Comparison of ENCODE assay signal across 29 cellular contexts in genomic region chr12:52590021-52590420, GRCh38. TPM values are rescaled to one million over a fixed set of nuclear protein-coding genes. Genes with fewer than 3 reads are reported as not detected.
"Had no signal": no experiment of that assay in that cellular context is flagged by ENCODE, and none has a peak within 500 bp of the region (broad histone marks: within the 10 kb centered on the region; RNA-seq: fewer than 3 reads in every experiment).

No MANE protein-coding gene starts in this region.

- H3K4me1 ChIP-seq: colonic mucosa, gastrocnemius medialis, prostate gland, right atrium auricular region, spleen, suprapubic skin had no signal

- H3K4me1 Mint-ChIP-seq: endodermal cell; memory B cell; mesothelial cell of epicardium; nephron progenitor cell; stimulated activated naive B cell treated with anti-CD40 and anti-IgM and Interleukin-4, amounts not matched to agents 10 μg/mL and 1 μg/mL and 100 μg/mL, for 72 hours had no signal

- H3K27me3 ChIP-seq: colonic mucosa, gastrocnemius medialis, right atrium auricular region had no signal

- H3K36me3 Mint-ChIP-seq: memory B cell; mesothelial cell of epicardium; naive B cell; stimulated activated naive B cell treated with anti-CD40 and anti-IgM and Interleukin-4, amounts not matched to agents 10 μg/mL and 1 μg/mL and 100 μg/mL, for 72 hours had no signal

- H3K9me3 ChIP-seq: colonic mucosa, gastrocnemius medialis, mucosa of descending colon, prostate gland, right atrium auricular region, spleen, suprapubic skin had no signal

- H3K27me3 Mint-ChIP-seq: stimulated activated naive CD8-positive, alpha-beta T cell treated with anti-CD3 and anti-CD28 coated beads, Interleukin-15, Interleukin-2, amounts not matched to agents 100 ng/mL and 50 ng/mL, for 24 hours had no signal

- H3K27ac ChIP-seq: colonic mucosa, epithelial cell of prostate, gastrocnemius medialis, prostate gland, right atrium auricular region, skin epidermis, spleen, suprapubic skin had no signal

- H3K4me3 ChIP-seq: colonic mucosa, gastrocnemius medialis, lung, mucosa of descending colon, prostate gland, right atrium auricular region, skin epidermis, spleen, suprapubic skin had no signal

- H3K4me3 Mint-ChIP-seq: dendritic cell treated with granulocyte-macrophage colony-stimulating factor and Interleukin-4, amounts not matched to agents 40 ng/mL and 50 ng/mL, for 4 days; endodermal cell; memory B cell; mesothelial cell of epicardium; naive B cell; nephron progenitor cell; stimulated activated naive B cell treated with anti-CD40 and anti-IgM and Interleukin-4, amounts not matched to agents 10 μg/mL and 1 μg/mL and 100 μg/mL, for 72 hours; stimulated activated naive CD8-positive, alpha-beta T cell treated with anti-CD3 and anti-CD28 coated beads, Interleukin-15, Interleukin-2, amounts not matched to agents 100 ng/mL and 50 ng/mL, for 24 hours had no signal

- H3K9me3 Mint-ChIP-seq: dendritic cell treated with granulocyte-macrophage colony-stimulating factor and Interleukin-4, amounts not matched to agents 40 ng/mL and 50 ng/mL, for 4 days; memory B cell; mesothelial cell of epicardium; stimulated activated naive B cell treated with anti-CD40 and anti-IgM and Interleukin-4, amounts not matched to agents 10 μg/mL and 1 μg/mL and 100 μg/mL, for 72 hours; stimulated activated naive CD8-positive, alpha-beta T cell treated with anti-CD3 and anti-CD28 coated beads, Interleukin-15, Interleukin-2, amounts not matched to agents 100 ng/mL and 50 ng/mL, for 24 hours had no signal

- DNase-seq: colonic mucosa; effector CD8-positive, alpha-beta T cell; endodermal cell; foreskin fibroblast; gastrocnemius medialis; head of caudate nucleus; mucosa of descending colon; naive B cell; nephron progenitor cell; nucleus accumbens; spleen; stimulated activated naive B cell treated with anti-CD40 and anti-IgM and Interleukin-4, amounts not matched to agents 10 μg/mL and 1 μg/mL and 100 μg/mL, for 72 hours; trophoblast cell had no signal

- H3K27ac Mint-ChIP-seq: dendritic cell treated with granulocyte-macrophage colony-stimulating factor and Interleukin-4, amounts not matched to agents 40 ng/mL and 50 ng/mL, for 4 days; endodermal cell; memory B cell; mesothelial cell of epicardium; stimulated activated naive B cell treated with anti-CD40 and anti-IgM and Interleukin-4, amounts not matched to agents 10 μg/mL and 1 μg/mL and 100 μg/mL, for 72 hours; stimulated activated naive CD8-positive, alpha-beta T cell treated with anti-CD3 and anti-CD28 coated beads, Interleukin-15, Interleukin-2, amounts not matched to agents 100 ng/mL and 50 ng/mL, for 24 hours had no signal

- ATAC-seq: esophagus mucosa, gastrocnemius medialis, mucosa of descending colon had no signal

- H3K36me3 ChIP-seq: colonic mucosa, gastrocnemius medialis, prostate gland, right atrium auricular region, spleen, suprapubic skin had no signal

RNA-seq across cellular contexts. Expression of gene KRT72, which starts 11.2 kb away (rescaled TPM):
- total RNA-seq: endodermal cell, esophagus mucosa, gastrocnemius medialis, glomerular endothelial cell, liver, mesothelial cell of epicardium, mucosa of descending colon, osteocyte, right atrium auricular region, urinary bladder had no signal
- polyA plus RNA-seq: keratinocyte, liver, urinary bladder had no signal

RNA-seq across cellular contexts. Expression of gene KRT74, which starts 16.4 kb away (rescaled TPM):
- total RNA-seq: colonic mucosa, endodermal cell, gastrocnemius medialis, glomerular endothelial cell, liver, lung, mesothelial cell of epicardium, mucosa of descending colon, osteocyte, spleen, urinary bladder had no signal
- polyA plus RNA-seq: liver, lung, spleen, urinary bladder had no signal

RNA-seq across cellular contexts. Expression of gene KRT73, which starts 28.3 kb away (rescaled TPM):
- total RNA-seq: colonic mucosa, endodermal cell, esophagus mucosa, gastrocnemius medialis, glomerular endothelial cell, liver, lung, mesothelial cell of epicardium, mucosa of descending colon, osteocyte, prostate gland, right atrium auricular region had no signal
- polyA plus RNA-seq: liver, urinary bladder had no signal

RNA-seq across cellular contexts. Expression of gene KRT71, which starts 37.1 kb away (rescaled TPM):
- total RNA-seq: colonic mucosa, endodermal cell, esophagus mucosa, gastrocnemius medialis, glomerular endothelial cell, liver, lung, mesothelial cell of epicardium, mucosa of descending colon, osteocyte, prostate gland, right atrium auricular region, spleen, urinary bladder had no signal
- polyA plus RNA-seq: keratinocyte, liver, lung, spleen, urinary bladder had no signal
